ENCODE assay signal across 14 cellular contexts in the genomic region with DNA sequence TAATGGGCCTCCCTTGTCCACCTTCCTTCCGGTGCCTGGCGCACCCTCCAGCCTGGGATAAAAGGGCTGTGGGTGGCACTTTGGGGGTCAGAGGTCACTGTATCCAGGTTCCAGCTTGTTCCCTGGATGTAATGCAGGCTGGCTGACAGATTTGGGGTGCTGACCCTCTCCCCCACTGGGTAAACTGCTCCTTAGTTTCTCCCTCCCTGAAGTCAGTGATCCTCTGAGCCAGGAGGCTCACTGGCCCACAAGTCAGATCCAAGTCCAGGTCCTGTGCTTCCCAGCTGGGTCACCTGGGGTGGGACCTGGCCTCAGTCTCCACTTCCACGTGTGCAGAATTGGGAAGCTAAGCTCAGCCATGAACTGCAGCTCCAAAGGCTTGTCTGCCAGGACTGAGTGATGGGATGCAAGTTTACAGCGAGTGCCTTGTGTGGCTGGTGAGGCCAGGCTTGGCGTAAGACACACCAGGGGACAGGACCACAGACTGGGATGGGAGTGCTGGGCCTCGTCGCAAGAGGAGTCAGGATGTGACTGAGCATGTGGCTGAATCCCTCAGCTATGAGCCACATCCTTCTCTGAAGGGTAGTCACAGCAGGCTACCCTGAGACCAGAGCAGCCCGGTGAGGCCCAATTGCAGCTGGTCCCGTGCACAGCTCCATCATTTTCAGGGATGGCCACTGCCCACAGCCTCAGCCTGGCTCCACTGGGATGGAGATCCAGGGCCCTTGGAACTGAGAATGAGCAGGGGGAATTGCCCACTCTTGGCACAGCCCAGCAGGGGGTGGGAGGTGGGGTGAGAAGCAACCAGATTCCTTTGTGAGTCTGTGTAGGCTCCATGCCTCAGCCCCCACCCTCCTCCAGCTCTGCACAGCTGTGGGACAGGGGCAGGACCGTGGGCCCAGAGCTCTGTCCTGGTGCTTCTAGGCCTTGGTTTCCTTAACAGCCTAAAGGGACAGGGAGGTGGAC. TPM values are rescaled to one million over a fixed set of nuclear protein-coding genes. Genes with fewer than 3 reads are reported as not detected.
A peak's percentile ranks its signal among the peaks of the same experiment; 100 is the strongest.
DNase-seq lines count a peak whose midpoint lies in the region; ATAC-seq and TF ChIP-seq lines count a peak whose summit lies in the region.
"Had no signal": no experiment of that assay in that cellular context is flagged by ENCODE, and none has a peak within 500 bp of the region (broad histone marks: within the 10 kb centered on the region; RNA-seq: fewer than 3 reads in every experiment).

No MANE protein-coding gene starts in this region.

- peaks cover 26% of the 10 kb centered on the region for H3K4me1 Mint-ChIP-seq in activated CD8-positive, alpha-beta T cell treated with anti-CD3 and anti-CD28 coated beads for 36 hours (ENCODE audit: low read depth)
- peaks cover 5 to 28% of the 10 kb centered on the region in 2 donors for H3K4me1 Mint-ChIP-seq in natural killer cell treated with Interleukin-12 subunit alpha and Interleukin-12 subunit beta and Interleukin-15 and Interleukin-18, amount 100 ng/mL, for 72 hours (ENCODE audit: low read depth in 2 of 2)

- no peaks in the 10 kb centered on the region for H3K9me3 Mint-ChIP-seq in activated CD8-positive, alpha-beta T cell treated with anti-CD3 and anti-CD28 coated beads for 36 hours
- H3K9me3 Mint-ChIP-seq in natural killer cell treated with Interleukin-12 subunit alpha and Interleukin-12 subunit beta and Interleukin-15 and Interleukin-18, amount 100 ng/mL, for 72 hours: no peaks in the 10 kb centered on the region
- H3K9me3 Mint-ChIP-seq: activated T-helper 2 cell treated with anti-CD3 and anti-CD28 coated beads, Interferon-gamma antibody, Interleukin-2, Interleukin-4, amounts not matched to agents 10 μg/mL and 5 μg/mL and 100 μg/mL, durations not matched to agents 14 hours and 24 hours and 36 hours had no signal

- no peak overlapping the region for H3K4me3 Mint-ChIP-seq in activated CD8-positive, alpha-beta T cell treated with anti-CD3 and anti-CD28 coated beads for 36 hours
- no peak overlapping the region for H3K4me3 Mint-ChIP-seq in natural killer cell treated with Interleukin-12 subunit alpha and Interleukin-12 subunit beta and Interleukin-15 and Interleukin-18, amount 100 ng/mL, for 72 hours

- H3K27me3 Mint-ChIP-seq in activated CD8-positive, alpha-beta T cell treated with anti-CD3 and anti-CD28 coated beads for 36 hours: peaks cover 21% of the 10 kb centered on the region
- H3K27me3 Mint-ChIP-seq in natural killer cell treated with Interleukin-12 subunit alpha and Interleukin-12 subunit beta and Interleukin-15 and Interleukin-18, amount 100 ng/mL, for 72 hours: peaks cover 10 to 15% of the 10 kb centered on the region in 2 donors

- CTCF ChIA-PET in activated CD8-positive, alpha-beta T cell treated with anti-CD3 and anti-CD28 coated beads for 36 hours (lab: Charles Lee): interaction anchor here (0.8 to 1.5 kb wide), 7 partner anchors 9 to 210 kb away, joined by 3 to 6 read pairs (median 3); no protein-coding TSS in a partner anchor

- ATAC-seq in activated CD8-positive, alpha-beta T cell treated with anti-CD3 and anti-CD28 coated beads for 36 hours: no peak
- ATAC-seq in natural killer cell treated with Interleukin-12 subunit alpha and Interleukin-12 subunit beta and Interleukin-15 and Interleukin-18, amount 100 ng/mL, for 72 hours: peak; percentile 17 to 39
- ATAC-seq in GM21447 (IDR thresholded peaks at IDR 0.05; ENCODE audit: unreplicated experiment): no peak

- POLR2A ChIA-PET in activated CD8-positive, alpha-beta T cell treated with anti-CD3 and anti-CD28 coated beads for 36 hours (lab: Charles Lee): interaction anchor here (0.6 to 2.4 kb wide), 13 partner anchors 10 to 525 kb away, joined by 3 to 12 read pairs (median 3); a partner anchor contains a TSS

- DNase-seq in NCI-H82 (lab: John Stamatoyannopoulos, UW) (peak; percentile 29), NCI-H82 treated with DMSO at 0.1 percent for 48 hours (lab: John Stamatoyannopoulos, UW; ENCODE audit: unreplicated experiment) (no peak), HS-5 (ENCODE audit: low read depth) (peak; percentile 19), NCI-H1436 treated with DMSO at 0.1 percent for 48 hours (lab: John Stamatoyannopoulos, UW) (no peak), HCEC 1CT (no peak)
- DNase-seq in activated CD8-positive, alpha-beta T cell treated with anti-CD3 and anti-CD28 coated beads for 36 hours: no peak
- peak; percentile 54 for DNase-seq in natural killer cell treated with Interleukin-12 subunit alpha and Interleukin-12 subunit beta and Interleukin-15 and Interleukin-18, amount 100 ng/mL, for 72 hours (ENCODE audit: low spot score)
- DNase-seq: cerebellar nuclear complex, GOT3, NCI-H2107, tibial artery had no signal

- intact Hi-C loops in activated CD8-positive, alpha-beta T cell treated with anti-CD3 and anti-CD28 coated beads for 36 hours (cut with micrococcal nuclease): no loop called here

- peak overlapping the region; percentile 15 for H3K27ac Mint-ChIP-seq in activated CD8-positive, alpha-beta T cell treated with anti-CD3 and anti-CD28 coated beads for 36 hours
- no peak overlapping the region for H3K27ac Mint-ChIP-seq in natural killer cell treated with Interleukin-12 subunit alpha and Interleukin-12 subunit beta and Interleukin-15 and Interleukin-18, amount 100 ng/mL, for 72 hours
- H3K27ac Mint-ChIP-seq: activated T-helper 2 cell treated with anti-CD3 and anti-CD28 coated beads, Interferon-gamma antibody, Interleukin-2, Interleukin-4, amounts not matched to agents 10 μg/mL and 5 μg/mL and 100 μg/mL, durations not matched to agents 14 hours and 24 hours and 36 hours had no signal

- H3K36me3 Mint-ChIP-seq in activated CD8-positive, alpha-beta T cell treated with anti-CD3 and anti-CD28 coated beads for 36 hours (ENCODE audit: low read depth): peaks cover 4% of the 10 kb centered on the region
- no peaks in the 10 kb centered on the region for H3K36me3 Mint-ChIP-seq in natural killer cell treated with Interleukin-12 subunit alpha and Interleukin-12 subunit beta and Interleukin-15 and Interleukin-18, amount 100 ng/mL, for 72 hours

- TF ChIP-seq CTCF in activated CD8-positive, alpha-beta T cell treated with anti-CD3 and anti-CD28 coated beads for 36 hours (IDR thresholded peaks at IDR 0.05): no peak

RNA-seq across cellular contexts. Expression of a gene that starts 7.2 kb away (rescaled TPM):
- 1 to 10 TPM; 2.3 to 2.7 TPM for total RNA-seq in activated CD8-positive, alpha-beta T cell treated with anti-CD3 and anti-CD28 coated beads for 36 hours
- not detected for total RNA-seq in natural killer cell treated with Interleukin-12 subunit alpha and Interleukin-12 subunit beta and Interleukin-15 and Interleukin-18, amount 100 ng/mL, for 72 hours
- total RNA-seq: right lobe of liver had no signal

RNA-seq across cellular contexts. Expression of a gene that starts 18.9 kb away (rescaled TPM):
- 1 to 10 TPM; 4.0 TPM for total RNA-seq in activated CD8-positive, alpha-beta T cell treated with anti-CD3 and anti-CD28 coated beads for 36 hours
- 1 to 10 TPM in 1 of 2 donors, under 1 TPM in 1; 0.40 to 3.2 TPM for total RNA-seq in natural killer cell treated with Interleukin-12 subunit alpha and Interleukin-12 subunit beta and Interleukin-15 and Interleukin-18, amount 100 ng/mL, for 72 hours

RNA-seq across cellular contexts. Expression of a gene that starts 39.2 kb away (rescaled TPM):
- 10 to 100 TPM; 62.5 to 63.1 TPM for total RNA-seq in activated CD8-positive, alpha-beta T cell treated with anti-CD3 and anti-CD28 coated beads for 36 hours
- total RNA-seq in natural killer cell treated with Interleukin-12 subunit alpha and Interleukin-12 subunit beta and Interleukin-15 and Interleukin-18, amount 100 ng/mL, for 72 hours: 100 to 1,000 TPM in 1 of 2 donors, 10 to 100 TPM in 1; 34.7 to 115 TPM

Comparison
In these comparisons a context has a peak if more than half of its experiments do, and no peak if none do; other contexts are left out.
1. DNase-seq: peak in NCI-H82 (single experiment), HS-5 (single experiment) and natural killer cell treated with Interleukin-12 subunit alpha and Interleukin-12 subunit beta and Interleukin-15 and Interleukin-18, amount 100 ng/mL, for 72 hours (single experiment); none in NCI-H82 treated with DMSO at 0.1 percent for 48 hours (single experiment), activated CD8-positive, alpha-beta T cell treated with anti-CD3 and anti-CD28 coated beads for 36 hours (single experiment), NCI-H1436 treated with DMSO at 0.1 percent for 48 hours (single experiment) and HCEC 1CT (single experiment).
2. ATAC-seq: peak in natural killer cell treated with Interleukin-12 subunit alpha and Interleukin-12 subunit beta and Interleukin-15 and Interleukin-18, amount 100 ng/mL, for 72 hours (2 of 2); none in activated CD8-positive, alpha-beta T cell treated with anti-CD3 and anti-CD28 coated beads for 36 hours (single experiment) and GM21447 (single experiment).